Comparison of ENCODE assay signal across 8 cellular contexts in genomic region chr3:106457278-106458210, GRCh38.
DNase-seq lines count a peak whose midpoint lies in the region; ATAC-seq and TF ChIP-seq lines count a peak whose summit lies in the region.

No MANE protein-coding gene starts in this region.

- H3K4me3 Mint-ChIP-seq in memory B cell: no peak overlapping the region

- peak overlapping the region; percentile 10 for H3K27ac Mint-ChIP-seq in memory B cell

- H3K4me1 Mint-ChIP-seq in memory B cell: peaks cover 2% of the 10 kb centered on the region

- peak; percentile 84 for DNase-seq in COLO829 (ENCODE audit: low spot score)
- peak; percentile 71 for DNase-seq in NCI-H226
- DNase-seq in astrocyte of the cerebellum (ENCODE audit: low read depth): peak; percentile 93
- no peak for DNase-seq in memory B cell (ENCODE audit: low spot score in 2 of 2)
- DNase-seq in ureter (ENCODE audit: low spot score): no peak
- DNase-seq in NCI-H1105 (lab: John Stamatoyannopoulos, UW): no peak

- H3K36me3 Mint-ChIP-seq in memory B cell: no peaks in the 10 kb centered on the region

- no peaks in the 10 kb centered on the region for H3K27me3 Mint-ChIP-seq in memory B cell

- no peaks in the 10 kb centered on the region for H3K9me3 Mint-ChIP-seq in memory B cell

- in situ Hi-C loops in astrocyte of the cerebellum (cut with HindIII; ENCODE audit: low sequenced_read_pairs): no loop called here

- ATAC-seq in GM19023 (IDR thresholded peaks at IDR 0.05; ENCODE audit: unreplicated experiment): peak; percentile 92
- ATAC-seq in HG03060 (IDR thresholded peaks at IDR 0.05; ENCODE audit: low read depth, unreplicated experiment): peak; percentile 99
- ATAC-seq in memory B cell (ENCODE audit: low read depth): no peak

- no peak for TF ChIP-seq CTCF in astrocyte of the cerebellum (IDR thresholded peaks at IDR 0.05; ENCODE audit: low read depth, low read length, missing control alignments)

- H3K4me3 ChIP-seq in astrocyte of the cerebellum (ENCODE audit: low read depth, low read length): no peak overlapping the region

Comparison
In these comparisons a context has a peak if more than half of its experiments do, and no peak if none do; other contexts are left out.
1. DNase-seq: peak in COLO829 (single experiment), NCI-H226 (single experiment) and astrocyte of the cerebellum (single experiment); none in memory B cell (0 of 2), ureter (single experiment) and NCI-H1105 (single experiment).